ENCODE assay signal across 21 cellular contexts in genomic region chrX:3046253-3046909, GRCh38. TPM values are rescaled to one million over a fixed set of nuclear protein-coding genes. Genes with fewer than 3 reads are reported as not detected.
DNase-seq lines count a peak whose midpoint lies in the region; ATAC-seq and TF ChIP-seq lines count a peak whose summit lies in the region.
"Had no signal": no experiment of that assay in that cellular context is flagged by ENCODE, and none has a peak within 500 bp of the region (broad histone marks: within the 10 kb centered on the region; RNA-seq: fewer than 3 reads in every experiment).

No MANE protein-coding gene starts in this region.

- TF ChIP-seq CTCF in natural killer cell (IDR thresholded peaks at IDR 0.05): no peak

- no peak overlapping the region for H3K27ac ChIP-seq in substantia nigra (ENCODE audit: low read depth, low read length, poor library complexity, severe bottlenecking)

- intact Hi-C loops in natural killer cell (cut with micrococcal nuclease): no loop called here

- no peak overlapping the region for H3K27ac Mint-ChIP-seq in activated naive CD8-positive, alpha-beta T cell treated with anti-CD3 and anti-CD28 coated beads for 36 hours
- peak overlapping the region; percentile 87 to 92 for H3K27ac Mint-ChIP-seq in natural killer cell
- H3K27ac Mint-ChIP-seq: CD4-positive, CD25-positive, alpha-beta regulatory T cell had no signal

- no peaks in the 10 kb centered on the region for H3K9me3 Mint-ChIP-seq in activated naive CD8-positive, alpha-beta T cell treated with anti-CD3 and anti-CD28 coated beads for 36 hours
- H3K9me3 Mint-ChIP-seq in natural killer cell: no peaks in the 10 kb centered on the region
- H3K9me3 Mint-ChIP-seq: CD4-positive, CD25-positive, alpha-beta regulatory T cell had no signal

- peaks cover 5% of the 10 kb centered on the region for H3K4me1 Mint-ChIP-seq in activated naive CD8-positive, alpha-beta T cell treated with anti-CD3 and anti-CD28 coated beads for 36 hours
- peaks cover 6 to 8% of the 10 kb centered on the region in 2 donors for H3K4me1 Mint-ChIP-seq in natural killer cell
- H3K4me1 Mint-ChIP-seq: CD4-positive, CD25-positive, alpha-beta regulatory T cell had no signal

- H3K27me3 Mint-ChIP-seq in activated naive CD8-positive, alpha-beta T cell treated with anti-CD3 and anti-CD28 coated beads for 36 hours: peaks cover 4% of the 10 kb centered on the region
- no peaks in the 10 kb centered on the region for H3K27me3 Mint-ChIP-seq in natural killer cell (ENCODE audit: low read depth in 2 of 2)
- H3K27me3 Mint-ChIP-seq: CD4-positive, CD25-positive, alpha-beta regulatory T cell had no signal

- DNase-seq in GM03348 (ENCODE audit: low spot score) (peak; percentile 2), natural killer cell (no peak), substantia nigra (lab: John Stamatoyannopoulos, UW) (no peak), DMS53 (lab: John Stamatoyannopoulos, UW) (no peak)
- peak; percentile 1 for DNase-seq in activated naive CD8-positive, alpha-beta T cell treated with anti-CD3 and anti-CD28 coated beads for 36 hours
- DNase-seq: activated CD4-positive, alpha-beta T cell treated with anti-CD3 and anti-CD28 coated beads for 1 hour; activated T-cell treated with anti-CD3 and anti-CD28 coated beads, Interleukin-2, amount 50 U/mL, for 1 hour; amniotic stem cell; CD4-positive, CD25-positive, alpha-beta regulatory T cell; mesendoderm; NCI-H1694 treated with DMSO at 0.1 percent for 48 hours; NCI-H510A had no signal

- H3K4me3 Mint-ChIP-seq in activated naive CD8-positive, alpha-beta T cell treated with anti-CD3 and anti-CD28 coated beads for 36 hours: no peak overlapping the region
- H3K4me3 Mint-ChIP-seq in natural killer cell: peak overlapping the region; percentile 77

- peak; percentile 63 for ATAC-seq in HG02870 (IDR thresholded peaks at IDR 0.05; ENCODE audit: unreplicated experiment)
- peak in 1 of 3 donors; percentile 77 for ATAC-seq in natural killer cell
- ATAC-seq in HG03520 (IDR thresholded peaks at IDR 0.05; ENCODE audit: unreplicated experiment): no peak

- no peaks in the 10 kb centered on the region for H3K36me3 Mint-ChIP-seq in activated naive CD8-positive, alpha-beta T cell treated with anti-CD3 and anti-CD28 coated beads for 36 hours
- H3K36me3 Mint-ChIP-seq in natural killer cell: no peaks in the 10 kb centered on the region
- H3K36me3 Mint-ChIP-seq: CD4-positive, CD25-positive, alpha-beta regulatory T cell had no signal

RNA-seq across cellular contexts. Expression of gene ARSF, which starts 5.1 kb away (rescaled TPM):
- not detected for total RNA-seq in activated naive CD8-positive, alpha-beta T cell treated with anti-CD3 and anti-CD28 coated beads for 36 hours
- total RNA-seq in natural killer cell: not detected
- total RNA-seq: CD4-positive, CD25-positive, alpha-beta regulatory T cell; chondrocyte; endothelial cell of umbilical vein; glomerular endothelial cell; LHCN-M2; omental fat pad; skeletal muscle tissue; T-helper 2 cell treated with Interferon-gamma antibody and Interleukin-4, amounts not matched to agents 100 ng/mL and 5 ng/mL, for 36 hours had no signal

RNA-seq across cellular contexts. Expression of gene ARSH, which starts 40.0 kb away (rescaled TPM):
- total RNA-seq in activated naive CD8-positive, alpha-beta T cell treated with anti-CD3 and anti-CD28 coated beads for 36 hours: not detected
- not detected for total RNA-seq in natural killer cell
- total RNA-seq: CD4-positive, CD25-positive, alpha-beta regulatory T cell; endothelial cell of umbilical vein; glomerular endothelial cell; LHCN-M2; omental fat pad; skeletal muscle tissue; T-helper 2 cell treated with Interferon-gamma antibody and Interleukin-4, amounts not matched to agents 100 ng/mL and 5 ng/mL, for 36 hours had no signal

Comparison
In these comparisons a context has a peak if more than half of its experiments do, and no peak if none do; other contexts are left out.
1. DNase-seq: peak in GM03348 (single experiment) and activated naive CD8-positive, alpha-beta T cell treated with anti-CD3 and anti-CD28 coated beads for 36 hours (single experiment); none in natural killer cell (single experiment), substantia nigra (0 of 49) and DMS53 (single experiment).